In genomic region chr3:46845397-46845859, GRCh38 we compare ENCODE assay signal across 8 cellular contexts. TPM values are rescaled to one million over a fixed set of nuclear protein-coding genes. Genes with fewer than 3 reads are reported as not detected.
DNase-seq lines count a peak whose midpoint lies in the region; ATAC-seq and TF ChIP-seq lines count a peak whose summit lies in the region.

No MANE protein-coding gene starts in this region.

- H3K4me3 ChIP-seq in lower leg skin (ENCODE audit: low read depth, poor library complexity, severe bottlenecking), result peak overlapping the region; percentile 31

- TF ChIP-seq CTCF in lower leg skin (IDR thresholded peaks at IDR 0.05), result no peak

- 3 to 4% methylated on average over 20 to 21 of the region's 23 CpGs for WGBS in lower leg skin, 2 donors

- DNase-seq in DMS53 (lab: John Stamatoyannopoulos, UW) (peak; percentile 70), NCI-H2029 (lab: John Stamatoyannopoulos, UW) (peak; percentile 59), dedifferentiated amniotic fluid mesenchymal stem cell (ENCODE audit: extremely low spot score) (peak; percentile 47), lower leg skin (ENCODE audit: low spot score in 2 of 2) (peak; percentile 56 to 94), NCI-H2227 (lab: John Stamatoyannopoulos, UW; ENCODE audit: unreplicated experiment) (no peak)

- intact Hi-C loops in lower leg skin (cut with DNase I; ENCODE audit: low total_unique reads), result no loop called here

- no peak for TF ChIP-seq POLR2A in lower leg skin (IDR thresholded peaks at IDR 0.05)

- ATAC-seq in GM21619 (IDR thresholded peaks at IDR 0.05; ENCODE audit: unreplicated experiment), result peak; percentile 59
- ATAC-seq in GM18517 (IDR thresholded peaks at IDR 0.05; ENCODE audit: unreplicated experiment), result no peak

- H3K27ac ChIP-seq in temporal lobe (ENCODE audit: low read depth, low read length), result peak overlapping the region; percentile 40

RNA-seq across cellular contexts. Expression of gene MYL3, which starts 17.8 kb away (rescaled TPM):
- total RNA-seq in lower leg skin (1 to 10 TPM in 2 of 4 donors, under 1 TPM in 1, not detected in 1; 0.59 to 1.7 (median 1.3) TPM), temporal lobe (0.49 TPM)

RNA-seq across cellular contexts. Expression of gene PTH1R, which starts 32.1 kb away (rescaled TPM):
- total RNA-seq in lower leg skin, result 1 to 10 TPM; 1.8 to 5.4 (median 2.5) TPM
- 0.98 TPM for total RNA-seq in temporal lobe
